ENCODE assay signal across 8 cellular contexts in the genomic region with DNA sequence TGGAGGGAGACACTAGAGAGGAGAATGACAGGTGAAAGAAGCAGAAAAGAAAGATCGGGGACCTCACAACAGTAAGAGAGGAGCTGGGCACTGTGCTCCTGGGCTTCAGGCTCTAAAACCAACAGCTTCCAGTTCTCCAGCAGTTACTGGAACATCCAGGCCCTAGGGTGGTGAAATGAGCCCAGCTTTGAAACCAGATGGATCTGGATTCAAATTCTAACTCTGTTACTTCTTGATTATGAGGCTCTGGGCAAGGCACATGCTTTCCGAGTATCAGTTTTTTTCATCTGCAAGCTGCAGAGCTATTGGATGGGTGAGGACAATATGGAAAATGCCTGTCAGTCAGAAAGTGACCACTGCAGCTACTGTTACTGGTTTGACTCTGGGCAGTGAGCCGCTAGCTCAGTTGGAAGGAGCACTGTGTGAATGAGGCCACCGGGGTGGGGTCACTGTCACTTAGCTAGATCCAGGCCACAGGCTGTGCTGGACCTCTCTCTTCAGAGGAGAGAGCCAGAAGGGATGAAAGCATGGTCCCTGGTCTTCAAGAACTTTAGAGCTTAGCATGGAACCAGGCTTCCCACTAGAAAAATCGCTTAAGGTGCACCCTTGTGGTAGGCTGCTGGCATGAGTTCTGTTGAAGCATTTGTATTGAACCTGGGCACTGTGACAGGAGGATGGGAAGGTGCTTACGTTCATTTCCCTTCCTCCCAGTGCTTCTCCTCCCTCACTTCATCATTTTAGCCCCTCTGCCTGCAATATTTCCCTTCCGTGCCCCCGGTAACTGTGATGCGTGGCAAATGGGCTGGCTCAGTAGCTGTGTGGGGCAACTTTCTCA. TPM values are rescaled to one million over a fixed set of nuclear protein-coding genes. Genes with fewer than 3 reads are reported as not detected.
DNase-seq lines count a peak whose midpoint lies in the region; ATAC-seq and TF ChIP-seq lines count a peak whose summit lies in the region.

No MANE protein-coding gene starts in this region.

- no peaks in the 10 kb centered on the region for H3K9me2 ChIP-seq in SU-DHL-6 (replicated peaks; ENCODE audit: insufficient read depth, low read length)

- no peak for DNase-seq in activated naive CD4-positive, alpha-beta T cell treated with anti-CD3 and anti-CD28 coated beads, Interleukin-2, amount 10 ng/mL, durations not matched to agents 7 days and 5 days
- no peak for DNase-seq in activated naive CD4-positive, alpha-beta T cell treated with anti-CD3 and anti-CD28 coated beads for 36 hours
- DNase-seq in right atrium auricular region (ENCODE audit: low spot score) (no peak), amniotic stem cell (lab: John Stamatoyannopoulos, UW) (no peak)

- no peak overlapping the region for H2AFZ ChIP-seq in SU-DHL-6 (ENCODE audit: low read depth, low read length, severe bottlenecking)

- H3K79me2 ChIP-seq in SU-DHL-6 (ENCODE audit: insufficient read depth, low read length), result no peaks in the 10 kb centered on the region

- H3K27me3 Mint-ChIP-seq in activated naive CD4-positive, alpha-beta T cell treated with anti-CD3 and anti-CD28 coated beads, Interleukin-2, amount 10 ng/mL, durations not matched to agents 7 days and 5 days, result no peaks in the 10 kb centered on the region
- H3K27me3 Mint-ChIP-seq in activated naive CD4-positive, alpha-beta T cell treated with anti-CD3 and anti-CD28 coated beads for 36 hours (ENCODE audit: low read depth), result no peaks in the 10 kb centered on the region

- H3K4me3 ChIP-seq in SU-DHL-6 (ENCODE audit: insufficient read depth, low read length, poor library complexity, severe bottlenecking), result no peak overlapping the region
- peak overlapping the region in 1 of 2 donors; percentile 38 for H3K4me3 ChIP-seq in right atrium auricular region
- H3K4me3 ChIP-seq in stomach smooth muscle (ENCODE audit: low read length in 2 of 2), result peak overlapping the region; percentile 48 to 68

- H3K4me3 Mint-ChIP-seq in activated naive CD4-positive, alpha-beta T cell treated with anti-CD3 and anti-CD28 coated beads, Interleukin-2, amount 10 ng/mL, durations not matched to agents 7 days and 5 days, result no peak overlapping the region
- H3K4me3 Mint-ChIP-seq in activated naive CD4-positive, alpha-beta T cell treated with anti-CD3 and anti-CD28 coated beads for 36 hours, result no peak overlapping the region

- H3K4me1 ChIP-seq in right atrium auricular region, result peaks cover 0 to 31% of the 10 kb centered on the region in 2 donors
- peaks cover 83% of the 10 kb centered on the region for H3K4me1 ChIP-seq in stomach smooth muscle (ENCODE audit: control insufficient read depth, insufficient read depth, low read length)

- peak overlapping the region; percentile 68 for H3K27ac Mint-ChIP-seq in activated naive CD4-positive, alpha-beta T cell treated with anti-CD3 and anti-CD28 coated beads, Interleukin-2, amount 10 ng/mL, durations not matched to agents 7 days and 5 days
- no peak overlapping the region for H3K27ac Mint-ChIP-seq in activated naive CD4-positive, alpha-beta T cell treated with anti-CD3 and anti-CD28 coated beads for 36 hours

- H3K9ac ChIP-seq in SU-DHL-6 (ENCODE audit: low read length), result no peak overlapping the region
- H3K9ac ChIP-seq in stomach smooth muscle (ENCODE audit: low read length in 2 of 2), result peak overlapping the region; percentile 82 to 95

- peak overlapping the region; percentile 77 for H3K4me2 ChIP-seq in SU-DHL-6 (ENCODE audit: low read depth, low read length, poor library complexity, severe bottlenecking)

- H3K27me3 ChIP-seq in SU-DHL-6 (ENCODE audit: low read length) (no peaks in the 10 kb centered on the region), right atrium auricular region (no peaks in the 10 kb centered on the region), stomach smooth muscle (ENCODE audit: control insufficient read depth in 1 of 2, insufficient read depth in 2 of 2, low read length in 2 of 2) (no peaks in the 10 kb centered on the region)

- intact Hi-C loops in activated naive CD4-positive, alpha-beta T cell treated with anti-CD3 and anti-CD28 coated beads for 36 hours (cut with micrococcal nuclease), result loop anchor here (2.0 kb wide), 2 partner anchors 25 to 53 kb away; no protein-coding TSS in a partner anchor

- TF ChIP-seq CTCF in SU-DHL-6 (IDR thresholded peaks at IDR 0.05; ENCODE audit: insufficient read depth, low read length, poor library complexity, severe bottlenecking) (peak; percentile 11), right atrium auricular region (IDR thresholded peaks at IDR 0.05) (no peak)

- no peaks in the 10 kb centered on the region for H3K9me3 Mint-ChIP-seq in activated naive CD4-positive, alpha-beta T cell treated with anti-CD3 and anti-CD28 coated beads, Interleukin-2, amount 10 ng/mL, durations not matched to agents 7 days and 5 days
- H3K9me3 Mint-ChIP-seq in activated naive CD4-positive, alpha-beta T cell treated with anti-CD3 and anti-CD28 coated beads for 36 hours, result no peaks in the 10 kb centered on the region

- H3K27ac ChIP-seq in SU-DHL-6 (ENCODE audit: low read depth, low read length), result peak overlapping the region; percentile 81
- H3K27ac ChIP-seq in right atrium auricular region, result peak overlapping the region; percentile 89 to 94
- peak overlapping the region; percentile 99 for H3K27ac ChIP-seq in stomach smooth muscle (ENCODE audit: low read length)

- H3F3A ChIP-seq in SU-DHL-6 (ENCODE audit: insufficient read depth), result peaks cover 18% of the 10 kb centered on the region

- peaks cover 41% of the 10 kb centered on the region for H3K36me3 Mint-ChIP-seq in activated naive CD4-positive, alpha-beta T cell treated with anti-CD3 and anti-CD28 coated beads, Interleukin-2, amount 10 ng/mL, durations not matched to agents 7 days and 5 days
- H3K36me3 Mint-ChIP-seq in activated naive CD4-positive, alpha-beta T cell treated with anti-CD3 and anti-CD28 coated beads for 36 hours (ENCODE audit: low read depth), result peaks cover 7% of the 10 kb centered on the region

- H3K4me1 Mint-ChIP-seq in activated naive CD4-positive, alpha-beta T cell treated with anti-CD3 and anti-CD28 coated beads, Interleukin-2, amount 10 ng/mL, durations not matched to agents 7 days and 5 days, result peaks cover 82% of the 10 kb centered on the region
- H3K4me1 Mint-ChIP-seq in activated naive CD4-positive, alpha-beta T cell treated with anti-CD3 and anti-CD28 coated beads for 36 hours (ENCODE audit: low read depth), result peaks cover 50% of the 10 kb centered on the region

- H3K36me3 ChIP-seq in SU-DHL-6 (ENCODE audit: low read length), result no peaks in the 10 kb centered on the region
- peaks cover 28% of the 10 kb centered on the region for H3K36me3 ChIP-seq in right atrium auricular region
- peaks cover 26 to 29% of the 10 kb centered on the region in 2 donors for H3K36me3 ChIP-seq in stomach smooth muscle (ENCODE audit: control insufficient read depth in 2 of 2, insufficient read depth in 2 of 2, low read length in 2 of 2)

- ATAC-seq in GM18873 (IDR thresholded peaks at IDR 0.05; ENCODE audit: low FRiP score, unreplicated experiment) (no peak), HG03342 (IDR thresholded peaks at IDR 0.05; ENCODE audit: unreplicated experiment) (no peak)

- no peaks in the 10 kb centered on the region for H4K20me1 ChIP-seq in SU-DHL-6 (ENCODE audit: low read depth, low read length)

- CTCF ChIA-PET in activated naive CD4-positive, alpha-beta T cell treated with anti-CD3 and anti-CD28 coated beads, Interleukin-2, amount 10 ng/mL, durations not matched to agents 7 days and 5 days (lab: Charles Lee), result interaction anchor here (0.6 to 15.2 kb wide), 13 partner anchors 9 to 201 kb away, joined by 3 to 233 read pairs (median 4); a partner anchor contains a TSS
- CTCF ChIA-PET in activated naive CD4-positive, alpha-beta T cell treated with anti-CD3 and anti-CD28 coated beads for 36 hours (lab: Charles Lee), result interaction anchor here (0.6 to 12.0 kb wide), 9 partner anchors 13 to 200 kb away, joined by 3 to 122 read pairs (median 4); a partner anchor contains a TSS

- H3K9me3 ChIP-seq in SU-DHL-6 (ENCODE audit: insufficient read depth, low read length) (no peaks in the 10 kb centered on the region), right atrium auricular region (no peaks in the 10 kb centered on the region), stomach smooth muscle (ENCODE audit: control insufficient read depth in 2 of 2, low read length in 2 of 2) (no peaks in the 10 kb centered on the region)

RNA-seq across cellular contexts. Expression of a gene that starts 12.2 kb away (rescaled TPM):
- total RNA-seq in activated naive CD4-positive, alpha-beta T cell treated with anti-CD3 and anti-CD28 coated beads for 36 hours, result 1 to 10 TPM; 4.4 to 4.7 TPM
- total RNA-seq in right atrium auricular region, result 10 to 100 TPM; 21.2 to 77.4 TPM
